Comparison of ENCODE assay signal across 8 cellular contexts in genomic region chr3:143885803-143886427, GRCh38. TPM values are rescaled to one million over a fixed set of nuclear protein-coding genes. Genes with fewer than 3 reads are reported as not detected.
A peak's percentile ranks its signal among the peaks of the same experiment; 100 is the strongest.
DNase-seq lines count a peak whose midpoint lies in the region; ATAC-seq and TF ChIP-seq lines count a peak whose summit lies in the region.

No MANE protein-coding gene starts in this region.

- H3K4me3 ChIP-seq in sigmoid colon: no peak overlapping the region

- no peaks in the 10 kb centered on the region for H3K4me1 ChIP-seq in sigmoid colon

- no peaks in the 10 kb centered on the region for H3K9me3 ChIP-seq in sigmoid colon

- no peak for TF ChIP-seq POLR2A in sigmoid colon (IDR thresholded peaks at IDR 0.05)

- no peaks in the 10 kb centered on the region for H3K27me3 ChIP-seq in sigmoid colon

- intact Hi-C loops in activated CD4-positive, alpha-beta memory T cell treated with anti-CD3 and anti-CD28 coated beads for 36 hours (cut with micrococcal nuclease): loop anchor here (1.0 to 10.0 kb wide), 3 partner anchors 65 to 229 kb away; no protein-coding TSS in a partner anchor
- intact Hi-C loops in sigmoid colon (cut with DNase I): no loop called here

- CTCF ChIA-PET in activated CD4-positive, alpha-beta memory T cell treated with anti-CD3 and anti-CD28 coated beads for 36 hours (lab: Charles Lee): interaction anchor here (0.7 to 2.2 kb wide), 18 partner anchors 8 to 1186 kb away, joined by 3 to 13 read pairs (median 4); partner anchors contain the start of gene DIPK2A

- POLR2A ChIA-PET in activated CD4-positive, alpha-beta memory T cell treated with anti-CD3 and anti-CD28 coated beads for 36 hours (lab: Charles Lee): interaction anchor here (0.7 to 1.2 kb wide), 2 partner anchors 8 to 135 kb away, joined by 3 to 4 read pairs; no protein-coding TSS in a partner anchor

- peaks cover 1% of the 10 kb centered on the region for H3K27me3 Mint-ChIP-seq in activated CD4-positive, alpha-beta memory T cell treated with anti-CD3 and anti-CD28 coated beads for 36 hours

- H3K27ac ChIP-seq in sigmoid colon: no peak overlapping the region

- H3K36me3 Mint-ChIP-seq in activated CD4-positive, alpha-beta memory T cell treated with anti-CD3 and anti-CD28 coated beads for 36 hours: no peaks in the 10 kb centered on the region

- H3K4me3 Mint-ChIP-seq in activated CD4-positive, alpha-beta memory T cell treated with anti-CD3 and anti-CD28 coated beads for 36 hours: no peak overlapping the region

- H3K27ac Mint-ChIP-seq in activated CD4-positive, alpha-beta memory T cell treated with anti-CD3 and anti-CD28 coated beads for 36 hours: no peak overlapping the region

- peak; percentile 49 for DNase-seq in COR-L47 (lab: John Stamatoyannopoulos, UW)
- DNase-seq in NCI-H1694 treated with DMSO at 0.1 percent for 48 hours (lab: John Stamatoyannopoulos, UW): peak; percentile 21
- DNase-seq in activated CD4-positive, alpha-beta memory T cell treated with anti-CD3 and anti-CD28 coated beads for 36 hours: peak; percentile 31
- peak; percentile 33 for DNase-seq in glomerular visceral epithelial cell (ENCODE audit: extremely low spot score)
- DNase-seq in sigmoid colon: no peak
- no peak for DNase-seq in NCI-H187 (lab: John Stamatoyannopoulos, UW)

- no peaks in the 10 kb centered on the region for H3K9me3 Mint-ChIP-seq in activated CD4-positive, alpha-beta memory T cell treated with anti-CD3 and anti-CD28 coated beads for 36 hours

- TF ChIP-seq EP300 in sigmoid colon (IDR thresholded peaks at IDR 0.05): no peak

- ATAC-seq in GM18520 (IDR thresholded peaks at IDR 0.05; ENCODE audit: unreplicated experiment): peak; percentile 83
- ATAC-seq in HG02938 (IDR thresholded peaks at IDR 0.05; ENCODE audit: unreplicated experiment): peak; percentile 98

- no peaks in the 10 kb centered on the region for H3K36me3 ChIP-seq in sigmoid colon

- no peaks in the 10 kb centered on the region for H3K4me1 Mint-ChIP-seq in activated CD4-positive, alpha-beta memory T cell treated with anti-CD3 and anti-CD28 coated beads for 36 hours (ENCODE audit: low read depth)

- 91 to 97% methylated on average over 1 of the region's 1 CpG for WGBS in sigmoid colon, 2 donors

- peak in 3 of 4 experiments; percentile 32 to 62 (median 39) for TF ChIP-seq CTCF in sigmoid colon (IDR thresholded peaks at IDR 0.05)

RNA-seq across cellular contexts. Expression of gene SLC9A9, which starts 37.6 kb away (rescaled TPM):
- 1 to 10 TPM; 1.3 to 1.6 TPM for total RNA-seq in activated CD4-positive, alpha-beta memory T cell treated with anti-CD3 and anti-CD28 coated beads for 36 hours
- total RNA-seq in sigmoid colon: 10 to 100 TPM; 18.9 to 29.9 (median 25.2) TPM
- 1 to 10 TPM; 2.4 to 7.1 (median 2.5) TPM for polyA plus RNA-seq in sigmoid colon

Comparison
In these comparisons a context has a peak if more than half of its experiments do, and no peak if none do; other contexts are left out.
1. DNase-seq: peak in COR-L47 (single experiment), NCI-H1694 treated with DMSO at 0.1 percent for 48 hours (single experiment), activated CD4-positive, alpha-beta memory T cell treated with anti-CD3 and anti-CD28 coated beads for 36 hours (single experiment) and glomerular visceral epithelial cell (single experiment); none in sigmoid colon (single experiment) and NCI-H187 (0 of 2).
2. RNA of gene SLC9A9, which starts 37.6 kb away (total RNA-seq): 18.9 to 29.9 TPM in sigmoid colon; 1.3 to 1.6 TPM in activated CD4-positive, alpha-beta memory T cell treated with anti-CD3 and anti-CD28 coated beads for 36 hours; every median in the first group is over 4 times any median in the second.